Comparison of ENCODE assay signal across 1 cellular context in the genomic region with DNA sequence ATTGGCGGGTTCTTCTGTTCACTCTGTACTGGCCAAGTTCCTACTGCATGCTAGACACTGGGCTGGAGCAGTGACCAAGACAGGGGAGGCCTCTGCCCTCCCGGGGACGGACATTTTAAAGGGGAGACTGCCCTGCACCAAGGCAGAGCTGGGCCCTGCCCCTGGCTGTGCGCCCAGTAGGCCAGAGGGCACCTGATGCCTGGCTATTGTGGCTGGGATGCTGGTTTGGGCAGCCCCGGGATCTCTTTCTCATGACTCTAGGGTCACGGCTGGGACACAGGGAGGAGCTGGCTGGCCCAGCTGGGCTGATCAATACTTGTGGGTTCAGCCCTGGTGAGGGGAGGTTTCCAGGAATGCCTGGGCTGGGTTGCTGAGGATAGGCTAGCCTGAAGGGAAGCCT.
TF ChIP-seq lines count a peak whose summit lies in the region.

No MANE protein-coding gene starts in this region.

TF ChIP-seq in GM23338, 12 proteins besides CTCF, POLR2A, EP300 and RAD21:
- TF ChIP-seq, protein P1, sequence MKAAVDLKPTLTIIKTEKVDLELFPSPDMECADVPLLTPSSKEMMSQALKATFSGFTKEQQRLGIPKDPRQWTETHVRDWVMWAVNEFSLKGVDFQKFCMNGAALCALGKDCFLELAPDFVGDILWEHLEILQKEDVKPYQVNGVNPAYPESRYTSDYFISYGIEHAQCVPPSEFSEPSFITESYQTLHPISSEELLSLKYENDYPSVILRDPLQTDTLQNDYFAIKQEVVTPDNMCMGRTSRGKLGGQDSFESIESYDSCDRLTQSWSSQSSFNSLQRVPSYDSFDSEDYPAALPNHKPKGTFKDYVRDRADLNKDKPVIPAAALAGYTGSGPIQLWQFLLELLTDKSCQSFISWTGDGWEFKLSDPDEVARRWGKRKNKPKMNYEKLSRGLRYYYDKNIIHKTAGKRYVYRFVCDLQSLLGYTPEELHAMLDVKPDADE (IDR thresholded peaks at IDR 0.05) = no peak
- TF ChIP-seq EZH2 (IDR thresholded peaks at IDR 0.05; ENCODE audit: low read depth, unreplicated experiment) (no peak), NANOG (IDR thresholded peaks at IDR 0.05; ENCODE audit: borderline replicate concordance) (no peak), JUNB (IDR thresholded peaks at IDR 0.05; ENCODE audit: unreplicated experiment) (no peak)
- TF ChIP-seq, protein P2, sequence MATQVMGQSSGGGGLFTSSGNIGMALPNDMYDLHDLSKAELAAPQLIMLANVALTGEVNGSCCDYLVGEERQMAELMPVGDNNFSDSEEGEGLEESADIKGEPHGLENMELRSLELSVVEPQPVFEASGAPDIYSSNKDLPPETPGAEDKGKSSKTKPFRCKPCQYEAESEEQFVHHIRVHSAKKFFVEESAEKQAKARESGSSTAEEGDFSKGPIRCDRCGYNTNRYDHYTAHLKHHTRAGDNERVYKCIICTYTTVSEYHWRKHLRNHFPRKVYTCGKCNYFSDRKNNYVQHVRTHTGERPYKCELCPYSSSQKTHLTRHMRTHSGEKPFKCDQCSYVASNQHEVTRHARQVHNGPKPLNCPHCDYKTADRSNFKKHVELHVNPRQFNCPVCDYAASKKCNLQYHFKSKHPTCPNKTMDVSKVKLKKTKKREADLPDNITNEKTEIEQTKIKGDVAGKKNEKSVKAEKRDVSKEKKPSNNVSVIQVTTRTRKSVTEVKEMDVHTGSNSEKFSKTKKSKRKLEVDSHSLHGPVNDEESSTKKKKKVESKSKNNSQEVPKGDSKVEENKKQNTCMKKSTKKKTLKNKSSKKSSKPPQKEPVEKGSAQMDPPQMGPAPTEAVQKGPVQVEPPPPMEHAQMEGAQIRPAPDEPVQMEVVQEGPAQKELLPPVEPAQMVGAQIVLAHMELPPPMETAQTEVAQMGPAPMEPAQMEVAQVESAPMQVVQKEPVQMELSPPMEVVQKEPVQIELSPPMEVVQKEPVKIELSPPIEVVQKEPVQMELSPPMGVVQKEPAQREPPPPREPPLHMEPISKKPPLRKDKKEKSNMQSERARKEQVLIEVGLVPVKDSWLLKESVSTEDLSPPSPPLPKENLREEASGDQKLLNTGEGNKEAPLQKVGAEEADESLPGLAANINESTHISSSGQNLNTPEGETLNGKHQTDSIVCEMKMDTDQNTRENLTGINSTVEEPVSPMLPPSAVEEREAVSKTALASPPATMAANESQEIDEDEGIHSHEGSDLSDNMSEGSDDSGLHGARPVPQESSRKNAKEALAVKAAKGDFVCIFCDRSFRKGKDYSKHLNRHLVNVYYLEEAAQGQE (IDR thresholded peaks at IDR 0.05; ENCODE audit: unreplicated experiment) = no peak
- TF ChIP-seq, protein P3, sequence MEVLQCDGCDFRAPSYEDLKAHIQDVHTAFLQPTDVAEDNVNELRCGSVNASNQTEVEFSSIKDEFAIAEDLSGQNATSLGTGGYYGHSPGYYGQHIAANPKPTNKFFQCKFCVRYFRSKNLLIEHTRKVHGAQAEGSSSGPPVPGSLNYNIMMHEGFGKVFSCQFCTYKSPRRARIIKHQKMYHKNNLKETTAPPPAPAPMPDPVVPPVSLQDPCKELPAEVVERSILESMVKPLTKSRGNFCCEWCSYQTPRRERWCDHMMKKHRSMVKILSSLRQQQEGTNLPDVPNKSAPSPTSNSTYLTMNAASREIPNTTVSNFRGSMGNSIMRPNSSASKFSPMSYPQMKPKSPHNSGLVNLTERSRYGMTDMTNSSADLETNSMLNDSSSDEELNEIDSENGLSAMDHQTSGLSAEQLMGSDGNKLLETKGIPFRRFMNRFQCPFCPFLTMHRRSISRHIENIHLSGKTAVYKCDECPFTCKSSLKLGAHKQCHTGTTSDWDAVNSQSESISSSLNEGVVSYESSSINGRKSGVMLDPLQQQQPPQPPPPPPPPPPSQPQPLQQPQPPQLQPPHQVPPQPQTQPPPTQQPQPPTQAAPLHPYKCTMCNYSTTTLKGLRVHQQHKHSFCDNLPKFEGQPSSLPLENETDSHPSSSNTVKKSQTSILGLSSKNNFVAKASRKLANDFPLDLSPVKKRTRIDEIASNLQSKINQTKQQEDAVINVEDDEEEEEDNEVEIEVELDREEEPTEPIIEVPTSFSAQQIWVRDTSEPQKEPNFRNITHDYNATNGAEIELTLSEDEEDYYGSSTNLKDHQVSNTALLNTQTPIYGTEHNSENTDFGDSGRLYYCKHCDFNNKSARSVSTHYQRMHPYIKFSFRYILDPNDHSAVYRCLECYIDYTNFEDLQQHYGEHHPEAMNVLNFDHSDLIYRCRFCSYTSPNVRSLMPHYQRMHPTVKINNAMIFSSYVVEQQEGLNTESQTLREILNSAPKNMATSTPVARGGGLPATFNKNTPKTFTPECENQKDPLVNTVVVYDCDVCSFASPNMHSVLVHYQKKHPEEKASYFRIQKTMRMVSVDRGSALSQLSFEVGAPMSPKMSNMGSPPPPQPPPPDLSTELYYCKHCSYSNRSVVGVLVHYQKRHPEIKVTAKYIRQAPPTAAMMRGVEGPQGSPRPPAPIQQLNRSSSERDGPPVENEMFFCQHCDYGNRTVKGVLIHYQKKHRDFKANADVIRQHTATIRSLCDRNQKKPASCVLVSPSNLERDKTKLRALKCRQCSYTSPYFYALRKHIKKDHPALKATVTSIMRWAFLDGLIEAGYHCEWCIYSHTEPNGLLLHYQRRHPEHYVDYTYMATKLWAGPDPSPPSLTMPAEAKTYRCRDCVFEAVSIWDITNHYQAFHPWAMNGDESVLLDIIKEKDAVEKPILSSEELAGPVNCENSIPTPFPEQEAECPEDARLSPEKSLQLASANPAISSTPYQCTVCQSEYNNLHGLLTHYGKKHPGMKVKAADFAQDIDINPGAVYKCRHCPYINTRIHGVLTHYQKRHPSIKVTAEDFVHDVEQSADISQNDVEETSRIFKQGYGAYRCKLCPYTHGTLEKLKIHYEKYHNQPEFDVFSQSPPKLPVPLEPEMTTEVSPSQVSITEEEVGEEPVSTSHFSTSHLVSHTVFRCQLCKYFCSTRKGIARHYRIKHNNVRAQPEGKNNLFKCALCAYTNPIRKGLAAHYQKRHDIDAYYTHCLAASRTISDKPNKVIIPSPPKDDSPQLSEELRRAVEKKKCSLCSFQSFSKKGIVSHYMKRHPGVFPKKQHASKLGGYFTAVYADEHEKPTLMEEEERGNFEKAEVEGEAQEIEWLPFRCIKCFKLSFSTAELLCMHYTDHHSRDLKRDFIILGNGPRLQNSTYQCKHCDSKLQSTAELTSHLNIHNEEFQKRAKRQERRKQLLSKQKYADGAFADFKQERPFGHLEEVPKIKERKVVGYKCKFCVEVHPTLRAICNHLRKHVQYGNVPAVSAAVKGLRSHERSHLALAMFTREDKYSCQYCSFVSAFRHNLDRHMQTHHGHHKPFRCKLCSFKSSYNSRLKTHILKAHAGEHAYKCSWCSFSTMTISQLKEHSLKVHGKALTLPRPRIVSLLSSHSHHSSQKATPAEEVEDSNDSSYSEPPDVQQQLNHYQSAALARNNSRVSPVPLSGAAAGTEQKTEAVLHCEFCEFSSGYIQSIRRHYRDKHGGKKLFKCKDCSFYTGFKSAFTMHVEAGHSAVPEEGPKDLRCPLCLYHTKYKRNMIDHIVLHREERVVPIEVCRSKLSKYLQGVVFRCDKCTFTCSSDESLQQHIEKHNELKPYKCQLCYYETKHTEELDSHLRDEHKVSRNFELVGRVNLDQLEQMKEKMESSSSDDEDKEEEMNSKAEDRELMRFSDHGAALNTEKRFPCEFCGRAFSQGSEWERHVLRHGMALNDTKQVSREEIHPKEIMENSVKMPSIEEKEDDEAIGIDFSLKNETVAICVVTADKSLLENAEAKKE (CRISPR knock-in tag; IDR thresholded peaks at IDR 0.05) = no peak
